8 cellular contexts compared by ENCODE assay signal in genomic region chr14:106883218-106883692, GRCh38.
DNase-seq lines count a peak whose midpoint lies in the region; ATAC-seq and TF ChIP-seq lines count a peak whose summit lies in the region.

No MANE protein-coding gene starts in this region.

- H3K27me3 ChIP-seq in DND-41 (ENCODE audit: insufficient read depth, low read length, poor library complexity) (no peaks in the 10 kb centered on the region), brain microvascular endothelial cell (replicated peaks) (no peaks in the 10 kb centered on the region), osteoblast (ENCODE audit: insufficient read depth, low read length) (no peaks in the 10 kb centered on the region)

- DNase-seq in DND-41, result peak; percentile 43
- peak; percentile 4 for DNase-seq in MV-4-11 (lab: John Stamatoyannopoulos, UW)
- no peak for DNase-seq in brain microvascular endothelial cell
- DNase-seq in osteoblast (ENCODE audit: insufficient read length, low spot score, missing footprints), result no peak
- DNase-seq in NCI-H1417 (lab: John Stamatoyannopoulos, UW), result no peak
- no peak for DNase-seq in ureter (ENCODE audit: low spot score)
- DNase-seq in C1 segment of cervical spinal cord (lab: John Stamatoyannopoulos, UW), result no peak
- no peak for DNase-seq in hypothalamus (lab: John Stamatoyannopoulos, UW)

- H3K4me1 ChIP-seq in DND-41 (ENCODE audit: insufficient read depth, low read length) (peaks cover 4% of the 10 kb centered on the region), osteoblast (ENCODE audit: insufficient read depth, low read length) (no peaks in the 10 kb centered on the region)

- in situ Hi-C loops in brain microvascular endothelial cell (cut with HindIII; ENCODE audit: low pct_ligation_motif_present, low sequenced_read_pairs), result no loop called here

- TF ChIP-seq CTCF in DND-41 (IDR thresholded peaks at IDR 0.05; ENCODE audit: borderline replicate concordance, extremely low read depth, low read length, poor library complexity, severe bottlenecking) (peak; percentile 73), brain microvascular endothelial cell (IDR thresholded peaks at IDR 0.05; ENCODE audit: low read depth, low read length, missing control alignments) (peak; percentile 56), osteoblast (IDR thresholded peaks at IDR 0.05; ENCODE audit: extremely low read depth, low read depth, low read length) (peak; percentile 26)

- H3K9me3 ChIP-seq in DND-41 (ENCODE audit: insufficient read depth, low read length, severe bottlenecking) (peaks cover 4% of the 10 kb centered on the region), osteoblast (ENCODE audit: low read depth, low read length) (no peaks in the 10 kb centered on the region)

- H4K20me1 ChIP-seq in DND-41 (ENCODE audit: insufficient read depth, low read length) (no peaks in the 10 kb centered on the region), osteoblast (ENCODE audit: insufficient read depth, low read length) (no peaks in the 10 kb centered on the region)

- no peak overlapping the region for H3K4me2 ChIP-seq in DND-41 (ENCODE audit: insufficient read depth, low read length)
- no peak overlapping the region for H3K4me2 ChIP-seq in osteoblast (ENCODE audit: insufficient read depth, low read length)

- H3K27ac ChIP-seq in DND-41 (ENCODE audit: low read length) (no peak overlapping the region), brain microvascular endothelial cell (no peak overlapping the region), osteoblast (ENCODE audit: low read depth, low read length) (no peak overlapping the region)

- H2AFZ ChIP-seq in DND-41 (ENCODE audit: low read depth, low read length), result no peak overlapping the region
- no peak overlapping the region for H2AFZ ChIP-seq in osteoblast (ENCODE audit: low read length)

- no peaks in the 10 kb centered on the region for H3K36me3 ChIP-seq in DND-41 (ENCODE audit: insufficient read depth, low read length)
- no peaks in the 10 kb centered on the region for H3K36me3 ChIP-seq in brain microvascular endothelial cell (replicated peaks)
- no peaks in the 10 kb centered on the region for H3K36me3 ChIP-seq in osteoblast (ENCODE audit: insufficient read depth, low read length)

- H3K4me3 ChIP-seq in DND-41 (ENCODE audit: low read depth in 1 of 2, low read length in 2 of 2), result no peak overlapping the region
- H3K4me3 ChIP-seq in brain microvascular endothelial cell (ENCODE audit: low read depth, low read length), result no peak overlapping the region
- H3K4me3 ChIP-seq in osteoblast (ENCODE audit: insufficient read depth, low read length), result no peak overlapping the region

- no peaks in the 10 kb centered on the region for H3K79me2 ChIP-seq in DND-41 (ENCODE audit: insufficient read depth, low read length)
- H3K79me2 ChIP-seq in osteoblast (ENCODE audit: insufficient read depth, low read length), result no peaks in the 10 kb centered on the region

- no peak overlapping the region for H3K9ac ChIP-seq in DND-41 (ENCODE audit: low read depth, low read length)

- ATAC-seq in DND-41 (ENCODE audit: insufficient read depth, low read depth), result peak; percentile 40; the same call in 2 of the 3 replicates

Comparison
In these comparisons a context has a peak if more than half of its experiments do, and no peak if none do; other contexts are left out.
1. DNase-seq: peak in DND-41 (single experiment) and MV-4-11 (single experiment); none in brain microvascular endothelial cell (single experiment), osteoblast (single experiment), NCI-H1417 (0 of 3), ureter (single experiment), C1 segment of cervical spinal cord (0 of 14) and hypothalamus (0 of 51).
2. Peak in every context shown above with its lines, with median percentiles within 50 percentile points of each other: CTCF ChIP-seq.